ENCODE assay signal across 8 cellular contexts in the genomic region with DNA sequence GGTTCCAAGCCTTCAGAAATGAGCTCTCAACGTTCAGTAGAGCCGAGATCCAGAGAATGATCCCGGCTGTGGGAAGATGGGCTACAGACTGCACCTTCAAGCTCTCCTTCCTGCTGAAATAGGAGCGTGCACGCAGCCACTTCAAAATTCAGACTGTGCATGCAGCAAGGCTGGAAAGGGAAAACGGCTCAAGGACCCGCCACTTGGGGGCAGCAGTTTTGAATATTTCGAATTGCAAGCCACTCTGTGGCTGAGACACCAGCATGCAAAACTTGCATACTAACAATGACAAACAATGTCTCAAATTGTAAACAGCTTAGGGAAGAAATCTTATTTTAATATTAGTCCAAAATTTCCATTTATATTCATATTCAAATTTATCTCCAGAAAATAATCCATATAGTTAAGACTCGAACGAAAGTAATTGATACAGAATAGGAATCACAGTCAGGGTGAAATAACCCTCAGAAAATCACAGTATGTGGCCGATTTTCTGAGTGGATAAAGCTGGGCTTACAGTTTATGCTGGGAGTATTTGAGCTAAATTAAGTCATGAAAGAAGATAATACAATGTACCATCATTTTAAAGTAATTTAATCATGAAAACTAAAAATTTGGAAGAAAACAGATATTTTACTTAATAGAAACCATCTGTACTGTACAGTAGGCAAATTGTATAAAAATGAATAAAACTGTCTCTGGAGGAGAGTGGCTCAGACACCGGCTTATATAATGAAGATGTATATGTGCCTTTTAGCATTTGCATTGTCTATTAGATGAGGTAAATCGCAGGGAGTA.
DNase-seq lines count a peak whose midpoint lies in the region; ATAC-seq and TF ChIP-seq lines count a peak whose summit lies in the region.

No MANE protein-coding gene starts in this region.

- peaks cover 11% of the 10 kb centered on the region for H3K27me3 ChIP-seq in HAP-1 (ENCODE audit: low read depth)
- H3K27me3 ChIP-seq in parathyroid adenoma (ENCODE audit: control insufficient read depth, insufficient read depth, low read length): no peaks in the 10 kb centered on the region

- H3K9me3 ChIP-seq in HAP-1: no peaks in the 10 kb centered on the region
- no peaks in the 10 kb centered on the region for H3K9me3 ChIP-seq in parathyroid adenoma (ENCODE audit: control insufficient read depth, low read length)

- no peaks in the 10 kb centered on the region for H3K36me3 ChIP-seq in HAP-1 (replicated peaks)
- H3K36me3 ChIP-seq in parathyroid adenoma (ENCODE audit: control insufficient read depth, insufficient read depth, low read length): no peaks in the 10 kb centered on the region

- no peak overlapping the region for H2AFZ ChIP-seq in parathyroid adenoma

- TF ChIP-seq CTCF in foreskin fibroblast (IDR thresholded peaks at IDR 0.05; ENCODE audit: low read depth, low read length) (peak; percentile 57), parathyroid adenoma (IDR thresholded peaks at IDR 0.05) (peak; percentile 39)

- no peak overlapping the region for H3K4me2 ChIP-seq in parathyroid adenoma (ENCODE audit: low read length)

- H3K79me2 ChIP-seq in parathyroid adenoma: no peaks in the 10 kb centered on the region

- no peak overlapping the region for H3K27ac ChIP-seq in parathyroid adenoma

- ATAC-seq in activated T-cell treated with anti-CD3 and anti-CD28 coated beads, Interleukin-2, amount 50 U/mL, for 4 hours: no peak
- ATAC-seq in HG03571 (IDR thresholded peaks at IDR 0.05; ENCODE audit: unreplicated experiment): no peak

- H3K4me3 Mint-ChIP-seq in activated T-cell treated with anti-CD3 and anti-CD28 coated beads, Interleukin-2, amount 50 U/mL, for 4 hours: no peak overlapping the region

- H3K9ac ChIP-seq in parathyroid adenoma: no peak overlapping the region

- H3K27me3 Mint-ChIP-seq in activated T-cell treated with anti-CD3 and anti-CD28 coated beads, Interleukin-2, amount 50 U/mL, for 4 hours (ENCODE audit: low read depth): peaks cover 62% of the 10 kb centered on the region

- in situ Hi-C loops in HAP-1 (cut with MboI; ENCODE audit: low sequenced_read_pairs): loop anchor here (25.0 kb wide), 1 partner anchor 1698 kb away; a partner anchor contains a TSS

- H3K9me3 Mint-ChIP-seq in activated T-cell treated with anti-CD3 and anti-CD28 coated beads, Interleukin-2, amount 50 U/mL, for 4 hours: no peaks in the 10 kb centered on the region

- no peaks in the 10 kb centered on the region for H3K4me1 Mint-ChIP-seq in activated T-cell treated with anti-CD3 and anti-CD28 coated beads, Interleukin-2, amount 50 U/mL, for 4 hours (ENCODE audit: low read depth)

- H3K36me3 Mint-ChIP-seq in activated T-cell treated with anti-CD3 and anti-CD28 coated beads, Interleukin-2, amount 50 U/mL, for 4 hours (ENCODE audit: insufficient read depth): no peaks in the 10 kb centered on the region

- no peak overlapping the region for H3K4me3 ChIP-seq in HAP-1
- H3K4me3 ChIP-seq in foreskin fibroblast (ENCODE audit: low read depth in 1 of 2, low read length in 2 of 2): no peak overlapping the region
- H3K4me3 ChIP-seq in parathyroid adenoma (ENCODE audit: low read depth, low read length): no peak overlapping the region

- H3K4me1 ChIP-seq in HAP-1: no peaks in the 10 kb centered on the region
- no peaks in the 10 kb centered on the region for H3K4me1 ChIP-seq in parathyroid adenoma

- DNase-seq in DMS79 (lab: John Stamatoyannopoulos, UW): peak; percentile 49
- peak; percentile 66 to 82 for DNase-seq in HAP-1 (ENCODE audit: low spot score in 2 of 2)
- peak; percentile 67 for DNase-seq in NCI-H748 (lab: John Stamatoyannopoulos, UW; ENCODE audit: unreplicated experiment)
- peak; percentile 20 for DNase-seq in activated T-cell treated with anti-CD3 and anti-CD28 coated beads, Interleukin-2, amount 50 U/mL, for 4 hours
- DNase-seq in foreskin fibroblast: peak; percentile 1 to 9
- DNase-seq in GDM1 (lab: John Stamatoyannopoulos, UW): no peak
